17 cellular contexts compared by ENCODE assay signal in the genomic region with DNA sequence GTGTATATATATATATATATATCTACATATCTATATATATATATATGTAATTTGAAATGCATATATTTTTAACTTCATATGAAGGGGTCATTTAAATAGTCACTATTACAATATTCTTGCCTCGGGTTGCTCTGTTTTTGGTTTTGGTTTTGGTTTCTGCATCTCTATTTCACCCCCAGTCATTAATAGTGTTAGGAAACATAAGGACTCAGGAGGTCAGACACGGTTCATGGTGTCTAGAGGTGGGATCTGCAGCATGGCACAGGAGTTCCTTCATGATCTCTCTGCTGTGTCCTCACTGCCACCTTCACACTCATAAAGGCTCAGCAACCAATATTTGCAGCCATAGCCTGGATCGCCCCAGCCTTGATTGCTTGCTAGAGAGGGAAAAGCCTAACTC. TPM values are rescaled to one million over a fixed set of nuclear protein-coding genes. Genes with fewer than 3 reads are reported as not detected.
DNase-seq lines count a peak whose midpoint lies in the region; ATAC-seq and TF ChIP-seq lines count a peak whose summit lies in the region.
"Had no signal": no experiment of that assay in that cellular context is flagged by ENCODE, and none has a peak within 500 bp of the region (broad histone marks: within the 10 kb centered on the region; RNA-seq: fewer than 3 reads in every experiment).

No MANE protein-coding gene starts in this region.

- no peak overlapping the region for H3K14ac ChIP-seq in H9 (ENCODE audit: insufficient read depth, low read length)

- H3K27me3 ChIP-seq in H9 (ENCODE audit: insufficient read depth, low read length), result no peaks in the 10 kb centered on the region
- H3K27me3 ChIP-seq in PC-9 (ENCODE audit: insufficient read depth, low read depth), result no peaks in the 10 kb centered on the region

- H3K9me2 ChIP-seq in PC-9 (ENCODE audit: insufficient read depth), result no peaks in the 10 kb centered on the region

- H2AK5ac ChIP-seq in H9 (ENCODE audit: insufficient read length, low read length), result no peak overlapping the region

- no peak for TF ChIP-seq CTCF in H9 (conservative IDR thresholded peaks at IDR 0.05)
- TF ChIP-seq CTCF in natural killer cell (IDR thresholded peaks at IDR 0.05), result no peak
- no peak for TF ChIP-seq CTCF in PC-9 (conservative IDR thresholded peaks at IDR 0.05)

- peaks cover 12% of the 10 kb centered on the region for H3K9me3 Mint-ChIP-seq in activated T-cell treated with anti-CD3 and anti-CD28 coated beads, Interleukin-2, amount 50 U/mL, for 24 hours
- H3K9me3 Mint-ChIP-seq in H9 (peaks cover 0 to 7% of the 10 kb centered on the region in 2 experiments; a peak in 2 of 5 replicates), natural killer cell (no peaks in the 10 kb centered on the region)
- H3K9me3 Mint-ChIP-seq in activated T-helper 17 cell treated with anti-CD3 and anti-CD28 coated beads, Interleukin-2, amount 50 U/mL, for 72 hours, result peaks cover 5% of the 10 kb centered on the region

- H3K23me2 ChIP-seq in H9 (ENCODE audit: insufficient read length, low read depth, low read length, poor library complexity, severe bottlenecking), result no peaks in the 10 kb centered on the region

- H3K9ac ChIP-seq in H9 (ENCODE audit: extremely low read depth, insufficient read length, low read length), result no peak overlapping the region

- H3K79me2 ChIP-seq in H9 (ENCODE audit: insufficient read depth, low read length) (no peaks in the 10 kb centered on the region), PC-9 (ENCODE audit: low read depth) (no peaks in the 10 kb centered on the region)

- no peak overlapping the region for H2BK20ac ChIP-seq in H9 (ENCODE audit: low read depth, low read length, poor library complexity, severe bottlenecking)

- H3K36me3 ChIP-seq in PC-9 (ENCODE audit: low read depth), result no peaks in the 10 kb centered on the region
- H3K36me3 ChIP-seq: HAP-1, SJCRH30 had no signal

- H3K23ac ChIP-seq in H9 (ENCODE audit: insufficient read length, low read depth, low read length), result no peak overlapping the region

- H3K4me1 ChIP-seq in H9 (ENCODE audit: insufficient read depth, low read length) (peaks cover 6% of the 10 kb centered on the region; the same call in 1 of the 2 replicates), PC-9 (replicated peaks; ENCODE audit: insufficient read depth) (peaks cover 30% of the 10 kb centered on the region)
- H3K4me1 ChIP-seq: SJCRH30 had no signal

- H3K4me1 Mint-ChIP-seq in activated T-cell treated with anti-CD3 and anti-CD28 coated beads, Interleukin-2, amount 50 U/mL, for 24 hours (ENCODE audit: low read depth), result peaks cover 57% of the 10 kb centered on the region
- peaks cover 63 to 66% of the 10 kb centered on the region in 2 experiments for H3K4me1 Mint-ChIP-seq in H9
- H3K4me1 Mint-ChIP-seq in activated T-helper 17 cell treated with anti-CD3 and anti-CD28 coated beads, Interleukin-2, amount 50 U/mL, for 72 hours, result peaks cover 19% of the 10 kb centered on the region
- peaks cover 30 to 31% of the 10 kb centered on the region in 2 donors for H3K4me1 Mint-ChIP-seq in natural killer cell

- H3K27me3 Mint-ChIP-seq in activated T-cell treated with anti-CD3 and anti-CD28 coated beads, Interleukin-2, amount 50 U/mL, for 24 hours, result no peaks in the 10 kb centered on the region
- H3K27me3 Mint-ChIP-seq in H9 (ENCODE audit: low read depth) (peaks cover 2% of the 10 kb centered on the region; the same call in 1 of the 2 replicates), natural killer cell (ENCODE audit: low read depth in 2 of 2) (no peaks in the 10 kb centered on the region)
- H3K27me3 Mint-ChIP-seq in activated T-helper 17 cell treated with anti-CD3 and anti-CD28 coated beads, Interleukin-2, amount 50 U/mL, for 72 hours, result no peaks in the 10 kb centered on the region

- no peak overlapping the region for H3K4me3 Mint-ChIP-seq in activated T-cell treated with anti-CD3 and anti-CD28 coated beads, Interleukin-2, amount 50 U/mL, for 24 hours
- H3K4me3 Mint-ChIP-seq in H9 (no peak overlapping the region), natural killer cell (no peak overlapping the region)
- H3K4me3 Mint-ChIP-seq in activated T-helper 17 cell treated with anti-CD3 and anti-CD28 coated beads, Interleukin-2, amount 50 U/mL, for 72 hours, result no peak overlapping the region
- H3K4me3 Mint-ChIP-seq: CD14-positive monocyte had no signal

- no peak overlapping the region for H3K4me2 ChIP-seq in H9 (ENCODE audit: insufficient read depth, insufficient read length, low read length)
- H3K4me2 ChIP-seq in PC-9, result no peak overlapping the region

- H4K91ac ChIP-seq in H9 (ENCODE audit: insufficient read length, low read depth, low read length), result no peak overlapping the region

- CTCF ChIA-PET in PC-9 (lab: Charles Lee), result no interaction called here

- no peak overlapping the region for H3K18ac ChIP-seq in H9 (ENCODE audit: insufficient read length, low read depth, low read length)

- H3K27ac ChIP-seq in H9 (ENCODE audit: insufficient read length, low read depth, low read length) (no peak overlapping the region), PC-9 (no peak overlapping the region)
- H3K27ac ChIP-seq: SJCRH30 had no signal

- peak overlapping the region; percentile 48 for H3K27ac Mint-ChIP-seq in activated T-cell treated with anti-CD3 and anti-CD28 coated beads, Interleukin-2, amount 50 U/mL, for 24 hours
- H3K27ac Mint-ChIP-seq in H9, result no peak overlapping the region
- H3K27ac Mint-ChIP-seq in activated T-helper 17 cell treated with anti-CD3 and anti-CD28 coated beads, Interleukin-2, amount 50 U/mL, for 72 hours, result peak overlapping the region; percentile 1
- H3K27ac Mint-ChIP-seq in natural killer cell, result peak overlapping the region; percentile 73 to 74

- H3K36me3 Mint-ChIP-seq in activated T-cell treated with anti-CD3 and anti-CD28 coated beads, Interleukin-2, amount 50 U/mL, for 24 hours (ENCODE audit: low read depth), result peaks cover 93% of the 10 kb centered on the region
- H3K36me3 Mint-ChIP-seq in H9 (ENCODE audit: insufficient read depth in 1 of 3, low read depth in 3 of 3) (peaks cover 0 to 12% (median 4%) of the 10 kb centered on the region in 3 experiments; a peak in 4 of 7 replicates), natural killer cell (peaks cover 54% of the 10 kb centered on the region)
- peaks cover 92% of the 10 kb centered on the region for H3K36me3 Mint-ChIP-seq in activated T-helper 17 cell treated with anti-CD3 and anti-CD28 coated beads, Interleukin-2, amount 50 U/mL, for 72 hours (ENCODE audit: low read depth)

- no peak overlapping the region for H4K5ac ChIP-seq in H9 (ENCODE audit: insufficient read length, low read depth, low read length)

- BruUV-seq in PC-9 (replicated peaks; lab: Mats Ljungman, UMichigan), result no TSS peak

- H3F3A ChIP-seq in PC-9 (ENCODE audit: insufficient read depth, low read depth), result peaks cover 18% of the 10 kb centered on the region

- H3K4me3 ChIP-seq in PC-9, result no peak overlapping the region
- H3K4me3 ChIP-seq: HAP-1, SJCRH30 had no signal

- H3K4ac ChIP-seq in H9 (ENCODE audit: low read depth, low read length), result no peak overlapping the region

- H4K20me1 ChIP-seq in H9 (ENCODE audit: control insufficient read depth, insufficient read depth, insufficient read length), result no peaks in the 10 kb centered on the region
- H4K20me1 ChIP-seq in PC-9 (ENCODE audit: insufficient read depth), result no peaks in the 10 kb centered on the region

- H2BK5ac ChIP-seq in H9 (ENCODE audit: insufficient read length, low read length), result no peak overlapping the region

- ATAC-seq in activated T-helper 17 cell treated with anti-CD3 and anti-CD28 coated beads, Interleukin-2, amount 50 U/mL, for 72 hours (replicated peaks), result no peak
- peak in 2 of 3 donors; percentile 16 to 50 for ATAC-seq in natural killer cell
- ATAC-seq: PC-3 had no signal

- H3T11ph ChIP-seq in H9 (ENCODE audit: low read length), result no peak overlapping the region

- H2AFZ ChIP-seq in H9 (ENCODE audit: low read length), result no peak overlapping the region
- no peak overlapping the region for H2AFZ ChIP-seq in PC-9

- no peak overlapping the region for H3K56ac ChIP-seq in H9 (ENCODE audit: insufficient read length, low read depth, low read length)

- no peaks in the 10 kb centered on the region for H3K79me1 ChIP-seq in H9 (ENCODE audit: insufficient read depth, low read depth, low read length, poor library complexity, severe bottlenecking)

- POLR2A ChIA-PET in PC-9 (lab: Charles Lee; ENCODE audit: unreplicated experiment), result no interaction called here

- no peak overlapping the region for H2BK15ac ChIP-seq in H9 (ENCODE audit: low read depth, low read length)

- intact Hi-C loops in natural killer cell (cut with micrococcal nuclease), result no loop called here
- intact Hi-C loops in PC-9 (cut with micrococcal nuclease; ENCODE audit: unreplicated experiment), result no loop called here

- peak overlapping the region; percentile 44 for H2BK120ac ChIP-seq in H9 (ENCODE audit: low read depth, low read length, poor library complexity, severe bottlenecking)

- DNase-seq in activated T-cell treated with anti-CD3 and anti-CD28 coated beads, Interleukin-2, amount 50 U/mL, for 24 hours, result no peak
- DNase-seq in activated T-cell treated with anti-CD3 and anti-CD28 coated beads for 4 hours (no peak), H9 (no peak), natural killer cell (no peak), SKM-1 (lab: John Stamatoyannopoulos, UW; ENCODE audit: unreplicated experiment) (no peak), NCI-H524 (lab: John Stamatoyannopoulos, UW) (no peak), PC-9 (no peak)
- DNase-seq: AML-193, IMR-90, NCI-H187 treated with DMSO at 0.1 percent for 48 hours, NCI-H446, PC-3, SJCRH30 had no signal

- H3K9me3 ChIP-seq in H9 (ENCODE audit: control insufficient read depth, low read depth, low read length) (no peaks in the 10 kb centered on the region), PC-9 (ENCODE audit: insufficient read depth, low read depth) (no peaks in the 10 kb centered on the region)
- H3K9me3 ChIP-seq: HAP-1, SJCRH30 had no signal

- H4K8ac ChIP-seq in H9 (replicated peaks; ENCODE audit: insufficient read length, low read depth, low read length), result no peak overlapping the region

- no CpG with 5 or more reads among the region's 3 CpGs for WGBS in H9 (ENCODE audit: extremely low coverage, insufficient read length, low lambda C conversion rate)

- H2BK12ac ChIP-seq in H9 (ENCODE audit: insufficient read length, low read depth, low read length), result no peak overlapping the region

RNA-seq across cellular contexts. Expression of a gene that starts 16.6 kb away (rescaled TPM):
- 0.90 and 1.4 TPM in 2 replicates for total RNA-seq in H9 (2021)
- total RNA-seq in activated T-helper 17 cell treated with anti-CD3 and anti-CD28 coated beads, Interleukin-2, amount 50 U/mL, for 72 hours, result not detected
- not detected for total RNA-seq in natural killer cell
- total RNA-seq in PC-9 (2021), result not detected in 2 replicates
- total RNA-seq: IMR-90, LHCN-M2, PC-3, SJCRH30 had no signal

RNA-seq across cellular contexts. Expression of a gene that starts 48.2 kb away (rescaled TPM):
- total RNA-seq in H9 (2021) (0.09 TPM in 1 of 2 replicates, not detected in the other), natural killer cell (100 to 1,000 TPM; 376 to 488 (median 450) TPM), PC-9 (2021) (not detected in 2 replicates)
- 100 to 1,000 TPM; 202 to 204 TPM for total RNA-seq in activated T-helper 17 cell treated with anti-CD3 and anti-CD28 coated beads, Interleukin-2, amount 50 U/mL, for 72 hours
- total RNA-seq: IMR-90, LHCN-M2, PC-3, SJCRH30 had no signal

Comparison
In these comparisons a context has a peak if more than half of its experiments do, and no peak if none do; other contexts are left out.
1. H3K27ac Mint-ChIP-seq: peak in activated T-cell treated with anti-CD3 and anti-CD28 coated beads, Interleukin-2, amount 50 U/mL, for 24 hours (single experiment), activated T-helper 17 cell treated with anti-CD3 and anti-CD28 coated beads, Interleukin-2, amount 50 U/mL, for 72 hours (single experiment) and natural killer cell (2 of 2); none in H9 (0 of 3).
2. RNA of a gene that starts 48.2 kb away (total RNA-seq): 376 to 488 TPM in natural killer cell and 202 to 204 TPM in activated T-helper 17 cell treated with anti-CD3 and anti-CD28 coated beads, Interleukin-2, amount 50 U/mL, for 72 hours; 0.09 TPM in H9 and not detected in PC-9; every median in the first group is over 100 times any median in the second.